ENCODE assay signal across 1 cellular context in the genomic region with DNA sequence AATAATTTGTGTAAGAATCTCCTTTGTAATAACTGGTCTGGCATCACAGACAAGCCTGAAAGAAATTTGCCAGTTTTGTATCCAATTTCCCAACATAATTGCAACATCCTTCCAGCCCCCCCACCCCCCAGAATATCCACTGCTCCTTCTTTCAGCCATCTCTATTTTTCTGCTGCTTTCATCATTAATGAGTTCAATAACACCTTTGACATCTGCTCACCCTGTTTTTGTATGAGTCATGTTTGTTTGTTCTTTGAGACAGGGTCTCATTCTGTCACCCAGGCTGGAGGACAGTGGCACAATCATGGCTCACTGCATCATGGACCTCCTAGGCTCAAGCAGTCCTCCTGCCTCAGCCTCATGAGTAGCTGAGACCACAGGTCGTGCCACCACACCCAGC.
TF ChIP-seq lines count a peak whose summit lies in the region.

No MANE protein-coding gene starts in this region.

TF ChIP-seq in H1, 55 proteins besides CTCF, POLR2A, EP300 and RAD21:
- TF ChIP-seq BACH1 (IDR thresholded peaks at IDR 0.05; ENCODE audit: low read length) (no peak), POU5F1 (IDR thresholded peaks at IDR 0.05; ENCODE audit: low read depth, low read length) (no peak), BRCA1 (IDR thresholded peaks at IDR 0.05; ENCODE audit: low read depth, low read length) (no peak), EGR1 (IDR thresholded peaks at IDR 0.05; ENCODE audit: borderline replicate concordance, low read depth, low read length) (no peak), TAF7 (optimal IDR thresholded peaks at IDR 0.05; ENCODE audit: borderline replicate concordance, low read depth, low read length) (no peak), SIRT6 (IDR thresholded peaks at IDR 0.05; ENCODE audit: low read length) (no peak), CEBPB (IDR thresholded peaks at IDR 0.05; ENCODE audit: low read depth, low read length) (no peak), TBP (IDR thresholded peaks at IDR 0.05; ENCODE audit: low read depth, low read length) (no peak), ASH2L (IDR thresholded peaks at IDR 0.05; ENCODE audit: low read length) (no peak), CBX8 (IDR thresholded peaks at IDR 0.05; ENCODE audit: borderline replicate concordance, low read depth, low read length) (no peak), JUND (IDR thresholded peaks at IDR 0.05; ENCODE audit: low read length) (no peak)
- TF ChIP-seq, protein P1, sequence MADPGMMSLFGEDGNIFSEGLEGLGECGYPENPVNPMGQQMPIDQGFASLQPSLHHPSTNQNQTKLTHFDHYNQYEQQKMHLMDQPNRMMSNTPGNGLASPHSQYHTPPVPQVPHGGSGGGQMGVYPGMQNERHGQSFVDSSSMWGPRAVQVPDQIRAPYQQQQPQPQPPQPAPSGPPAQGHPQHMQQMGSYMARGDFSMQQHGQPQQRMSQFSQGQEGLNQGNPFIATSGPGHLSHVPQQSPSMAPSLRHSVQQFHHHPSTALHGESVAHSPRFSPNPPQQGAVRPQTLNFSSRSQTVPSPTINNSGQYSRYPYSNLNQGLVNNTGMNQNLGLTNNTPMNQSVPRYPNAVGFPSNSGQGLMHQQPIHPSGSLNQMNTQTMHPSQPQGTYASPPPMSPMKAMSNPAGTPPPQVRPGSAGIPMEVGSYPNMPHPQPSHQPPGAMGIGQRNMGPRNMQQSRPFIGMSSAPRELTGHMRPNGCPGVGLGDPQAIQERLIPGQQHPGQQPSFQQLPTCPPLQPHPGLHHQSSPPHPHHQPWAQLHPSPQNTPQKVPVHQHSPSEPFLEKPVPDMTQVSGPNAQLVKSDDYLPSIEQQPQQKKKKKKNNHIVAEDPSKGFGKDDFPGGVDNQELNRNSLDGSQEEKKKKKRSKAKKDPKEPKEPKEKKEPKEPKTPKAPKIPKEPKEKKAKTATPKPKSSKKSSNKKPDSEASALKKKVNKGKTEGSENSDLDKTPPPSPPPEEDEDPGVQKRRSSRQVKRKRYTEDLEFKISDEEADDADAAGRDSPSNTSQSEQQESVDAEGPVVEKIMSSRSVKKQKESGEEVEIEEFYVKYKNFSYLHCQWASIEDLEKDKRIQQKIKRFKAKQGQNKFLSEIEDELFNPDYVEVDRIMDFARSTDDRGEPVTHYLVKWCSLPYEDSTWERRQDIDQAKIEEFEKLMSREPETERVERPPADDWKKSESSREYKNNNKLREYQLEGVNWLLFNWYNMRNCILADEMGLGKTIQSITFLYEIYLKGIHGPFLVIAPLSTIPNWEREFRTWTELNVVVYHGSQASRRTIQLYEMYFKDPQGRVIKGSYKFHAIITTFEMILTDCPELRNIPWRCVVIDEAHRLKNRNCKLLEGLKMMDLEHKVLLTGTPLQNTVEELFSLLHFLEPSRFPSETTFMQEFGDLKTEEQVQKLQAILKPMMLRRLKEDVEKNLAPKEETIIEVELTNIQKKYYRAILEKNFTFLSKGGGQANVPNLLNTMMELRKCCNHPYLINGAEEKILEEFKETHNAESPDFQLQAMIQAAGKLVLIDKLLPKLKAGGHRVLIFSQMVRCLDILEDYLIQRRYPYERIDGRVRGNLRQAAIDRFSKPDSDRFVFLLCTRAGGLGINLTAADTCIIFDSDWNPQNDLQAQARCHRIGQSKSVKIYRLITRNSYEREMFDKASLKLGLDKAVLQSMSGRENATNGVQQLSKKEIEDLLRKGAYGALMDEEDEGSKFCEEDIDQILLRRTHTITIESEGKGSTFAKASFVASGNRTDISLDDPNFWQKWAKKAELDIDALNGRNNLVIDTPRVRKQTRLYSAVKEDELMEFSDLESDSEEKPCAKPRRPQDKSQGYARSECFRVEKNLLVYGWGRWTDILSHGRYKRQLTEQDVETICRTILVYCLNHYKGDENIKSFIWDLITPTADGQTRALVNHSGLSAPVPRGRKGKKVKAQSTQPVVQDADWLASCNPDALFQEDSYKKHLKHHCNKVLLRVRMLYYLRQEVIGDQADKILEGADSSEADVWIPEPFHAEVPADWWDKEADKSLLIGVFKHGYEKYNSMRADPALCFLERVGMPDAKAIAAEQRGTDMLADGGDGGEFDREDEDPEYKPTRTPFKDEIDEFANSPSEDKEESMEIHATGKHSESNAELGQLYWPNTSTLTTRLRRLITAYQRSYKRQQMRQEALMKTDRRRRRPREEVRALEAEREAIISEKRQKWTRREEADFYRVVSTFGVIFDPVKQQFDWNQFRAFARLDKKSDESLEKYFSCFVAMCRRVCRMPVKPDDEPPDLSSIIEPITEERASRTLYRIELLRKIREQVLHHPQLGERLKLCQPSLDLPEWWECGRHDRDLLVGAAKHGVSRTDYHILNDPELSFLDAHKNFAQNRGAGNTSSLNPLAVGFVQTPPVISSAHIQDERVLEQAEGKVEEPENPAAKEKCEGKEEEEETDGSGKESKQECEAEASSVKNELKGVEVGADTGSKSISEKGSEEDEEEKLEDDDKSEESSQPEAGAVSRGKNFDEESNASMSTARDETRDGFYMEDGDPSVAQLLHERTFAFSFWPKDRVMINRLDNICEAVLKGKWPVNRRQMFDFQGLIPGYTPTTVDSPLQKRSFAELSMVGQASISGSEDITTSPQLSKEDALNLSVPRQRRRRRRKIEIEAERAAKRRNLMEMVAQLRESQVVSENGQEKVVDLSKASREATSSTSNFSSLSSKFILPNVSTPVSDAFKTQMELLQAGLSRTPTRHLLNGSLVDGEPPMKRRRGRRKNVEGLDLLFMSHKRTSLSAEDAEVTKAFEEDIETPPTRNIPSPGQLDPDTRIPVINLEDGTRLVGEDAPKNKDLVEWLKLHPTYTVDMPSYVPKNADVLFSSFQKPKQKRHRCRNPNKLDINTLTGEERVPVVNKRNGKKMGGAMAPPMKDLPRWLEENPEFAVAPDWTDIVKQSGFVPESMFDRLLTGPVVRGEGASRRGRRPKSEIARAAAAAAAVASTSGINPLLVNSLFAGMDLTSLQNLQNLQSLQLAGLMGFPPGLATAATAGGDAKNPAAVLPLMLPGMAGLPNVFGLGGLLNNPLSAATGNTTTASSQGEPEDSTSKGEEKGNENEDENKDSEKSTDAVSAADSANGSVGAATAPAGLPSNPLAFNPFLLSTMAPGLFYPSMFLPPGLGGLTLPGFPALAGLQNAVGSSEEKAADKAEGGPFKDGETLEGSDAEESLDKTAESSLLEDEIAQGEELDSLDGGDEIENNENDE (IDR thresholded peaks at IDR 0.05; ENCODE audit: insufficient replicate concordance, low read length): no peak
- TF ChIP-seq, protein P2, sequence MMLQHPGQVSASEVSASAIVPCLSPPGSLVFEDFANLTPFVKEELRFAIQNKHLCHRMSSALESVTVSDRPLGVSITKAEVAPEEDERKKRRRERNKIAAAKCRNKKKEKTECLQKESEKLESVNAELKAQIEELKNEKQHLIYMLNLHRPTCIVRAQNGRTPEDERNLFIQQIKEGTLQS (IDR thresholded peaks at IDR 0.05; ENCODE audit: insufficient read depth, low read depth, low read length): no peak
- TF ChIP-seq, protein P3, sequence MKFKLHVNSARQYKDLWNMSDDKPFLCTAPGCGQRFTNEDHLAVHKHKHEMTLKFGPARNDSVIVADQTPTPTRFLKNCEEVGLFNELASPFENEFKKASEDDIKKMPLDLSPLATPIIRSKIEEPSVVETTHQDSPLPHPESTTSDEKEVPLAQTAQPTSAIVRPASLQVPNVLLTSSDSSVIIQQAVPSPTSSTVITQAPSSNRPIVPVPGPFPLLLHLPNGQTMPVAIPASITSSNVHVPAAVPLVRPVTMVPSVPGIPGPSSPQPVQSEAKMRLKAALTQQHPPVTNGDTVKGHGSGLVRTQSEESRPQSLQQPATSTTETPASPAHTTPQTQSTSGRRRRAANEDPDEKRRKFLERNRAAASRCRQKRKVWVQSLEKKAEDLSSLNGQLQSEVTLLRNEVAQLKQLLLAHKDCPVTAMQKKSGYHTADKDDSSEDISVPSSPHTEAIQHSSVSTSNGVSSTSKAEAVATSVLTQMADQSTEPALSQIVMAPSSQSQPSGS (IDR thresholded peaks at IDR 0.05; ENCODE audit: low read length): no peak
TF ChIP-seq in H1: peak in this region for 0.
